Comparison of ENCODE assay signal across 8 cellular contexts in the genomic region with DNA sequence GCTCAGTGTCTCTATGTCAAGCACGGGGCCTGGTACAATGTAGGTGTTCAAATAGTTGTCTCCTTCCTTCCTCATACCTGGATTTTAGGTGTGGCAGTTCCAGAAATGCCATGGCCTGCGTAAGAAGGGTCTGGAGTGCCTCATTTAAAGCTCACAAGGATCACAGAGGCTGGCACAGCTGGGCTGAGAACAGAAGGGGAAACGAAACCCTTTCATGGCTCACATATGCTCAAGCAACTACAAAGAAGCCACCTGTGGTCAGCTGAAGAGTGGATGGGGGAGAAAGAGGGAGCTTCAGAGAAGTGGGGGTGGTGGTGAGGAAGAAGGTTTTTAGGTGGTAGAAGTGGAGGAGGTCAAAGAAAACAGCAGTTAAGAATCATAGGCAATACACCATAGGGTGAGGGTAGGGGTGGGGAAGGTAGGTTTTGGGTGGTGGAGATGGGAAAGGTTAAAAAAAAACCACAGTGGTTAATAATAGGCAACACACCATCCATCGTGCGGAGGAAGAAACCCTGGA. TPM values are rescaled to one million over a fixed set of nuclear protein-coding genes. Genes with fewer than 3 reads are reported as not detected.
DNase-seq lines count a peak whose midpoint lies in the region; ATAC-seq lines count a peak whose summit lies in the region.

No MANE protein-coding gene starts in this region.

- DNase-seq in CD1c-positive myeloid dendritic cell (ENCODE audit: extremely low spot score) (peak; percentile 64), T-helper 17 cell (no peak), kidney tubule cell (ENCODE audit: low spot score) (no peak), globus pallidus (ENCODE audit: low spot score) (no peak), NCI-H128 (lab: John Stamatoyannopoulos, UW; ENCODE audit: unreplicated experiment) (no peak), NCI-H1092 treated with DMSO at 0.1 percent for 48 hours (lab: John Stamatoyannopoulos, UW) (no peak)

- peak overlapping the region; percentile 79 for H3K27ac Mint-ChIP-seq in T-helper 17 cell

- H3K27me3 Mint-ChIP-seq in T-helper 17 cell: no peaks in the 10 kb centered on the region

- peak; percentile 93 for ATAC-seq in GM19351 (IDR thresholded peaks at IDR 0.05; ENCODE audit: unreplicated experiment)
- ATAC-seq in HG03139 (IDR thresholded peaks at IDR 0.05; ENCODE audit: unreplicated experiment): peak; percentile 92
- peak; percentile 65 for ATAC-seq in T-helper 17 cell

- no peak overlapping the region for H3K4me3 Mint-ChIP-seq in T-helper 17 cell

- H3K9me3 ChIP-seq in T-helper 17 cell (ENCODE audit: control insufficient read depth, low read length, poor library complexity, severe bottlenecking): no peaks in the 10 kb centered on the region

- no peaks in the 10 kb centered on the region for H3K36me3 Mint-ChIP-seq in T-helper 17 cell (ENCODE audit: low read depth)

- peaks cover 21% of the 10 kb centered on the region for H3K4me1 Mint-ChIP-seq in T-helper 17 cell

RNA-seq across cellular contexts. Expression of gene TOP1, which starts 17.0 kb away (rescaled TPM):
- 10 to 100 TPM; 37.4 to 44.4 TPM for total RNA-seq in T-helper 17 cell
